Comparison of ENCODE assay signal across 1 cellular context in the genomic region with DNA sequence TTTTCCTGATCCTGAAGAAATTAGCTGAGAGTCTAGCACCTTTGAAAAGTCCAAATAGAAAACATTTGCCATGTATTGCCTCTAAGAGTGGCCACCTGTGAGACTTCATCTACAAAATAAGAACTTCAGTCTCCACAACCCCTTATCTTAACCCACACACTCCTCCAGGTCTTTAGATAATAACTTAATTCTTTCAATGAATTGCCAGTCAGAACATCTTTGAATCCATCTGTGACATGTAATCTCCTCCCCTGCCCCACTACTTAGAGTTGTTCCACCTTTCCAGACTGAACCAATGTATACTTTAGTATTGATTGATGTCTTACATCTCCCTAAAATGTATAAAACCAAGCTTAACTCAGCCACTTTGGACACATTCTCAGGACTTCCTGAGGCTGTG.
TF ChIP-seq lines count a peak whose summit lies in the region.

No MANE protein-coding gene starts in this region.

TF ChIP-seq in K562, 482 proteins besides CTCF, POLR2A, EP300 and RAD21 (continued from another document):
- TF ChIP-seq, protein P1, sequence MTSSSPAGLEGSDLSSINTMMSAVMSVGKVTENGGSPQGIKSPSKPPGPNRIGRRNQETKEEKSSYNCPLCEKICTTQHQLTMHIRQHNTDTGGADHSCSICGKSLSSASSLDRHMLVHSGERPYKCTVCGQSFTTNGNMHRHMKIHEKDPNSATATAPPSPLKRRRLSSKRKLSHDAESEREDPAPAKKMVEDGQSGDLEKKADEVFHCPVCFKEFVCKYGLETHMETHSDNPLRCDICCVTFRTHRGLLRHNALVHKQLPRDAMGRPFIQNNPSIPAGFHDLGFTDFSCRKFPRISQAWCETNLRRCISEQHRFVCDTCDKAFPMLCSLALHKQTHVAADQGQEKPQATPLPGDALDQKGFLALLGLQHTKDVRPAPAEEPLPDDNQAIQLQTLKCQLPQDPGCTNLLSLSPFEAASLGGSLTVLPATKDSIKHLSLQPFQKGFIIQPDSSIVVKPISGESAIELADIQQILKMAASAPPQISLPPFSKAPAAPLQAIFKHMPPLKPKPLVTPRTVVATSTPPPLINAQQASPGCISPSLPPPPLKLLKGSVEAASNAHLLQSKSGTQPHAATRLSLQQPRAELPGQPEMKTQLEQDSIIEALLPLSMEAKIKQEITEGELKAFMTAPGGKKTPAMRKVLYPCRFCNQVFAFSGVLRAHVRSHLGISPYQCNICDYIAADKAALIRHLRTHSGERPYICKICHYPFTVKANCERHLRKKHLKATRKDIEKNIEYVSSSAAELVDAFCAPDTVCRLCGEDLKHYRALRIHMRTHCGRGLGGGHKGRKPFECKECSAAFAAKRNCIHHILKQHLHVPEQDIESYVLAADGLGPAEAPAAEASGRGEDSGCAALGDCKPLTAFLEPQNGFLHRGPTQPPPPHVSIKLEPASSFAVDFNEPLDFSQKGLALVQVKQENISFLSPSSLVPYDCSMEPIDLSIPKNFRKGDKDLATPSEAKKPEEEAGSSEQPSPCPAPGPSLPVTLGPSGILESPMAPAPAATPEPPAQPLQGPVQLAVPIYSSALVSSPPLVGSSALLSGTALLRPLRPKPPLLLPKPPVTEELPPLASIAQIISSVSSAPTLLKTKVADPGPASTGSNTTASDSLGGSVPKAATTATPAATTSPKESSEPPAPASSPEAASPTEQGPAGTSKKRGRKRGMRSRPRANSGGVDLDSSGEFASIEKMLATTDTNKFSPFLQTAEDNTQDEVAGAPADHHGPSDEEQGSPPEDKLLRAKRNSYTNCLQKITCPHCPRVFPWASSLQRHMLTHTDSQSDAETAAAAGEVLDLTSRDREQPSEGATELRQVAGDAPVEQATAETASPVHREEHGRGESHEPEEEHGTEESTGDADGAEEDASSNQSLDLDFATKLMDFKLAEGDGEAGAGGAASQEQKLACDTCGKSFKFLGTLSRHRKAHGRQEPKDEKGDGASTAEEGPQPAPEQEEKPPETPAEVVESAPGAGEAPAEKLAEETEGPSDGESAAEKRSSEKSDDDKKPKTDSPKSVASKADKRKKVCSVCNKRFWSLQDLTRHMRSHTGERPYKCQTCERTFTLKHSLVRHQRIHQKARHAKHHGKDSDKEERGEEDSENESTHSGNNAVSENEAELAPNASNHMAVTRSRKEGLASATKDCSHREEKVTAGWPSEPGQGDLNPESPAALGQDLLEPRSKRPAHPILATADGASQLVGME (CRISPR knock-in tag; IDR thresholded peaks at IDR 0.05) = no peak
- TF ChIP-seq ZNF717 (CRISPR knock-in tag; IDR thresholded peaks at IDR 0.05) = no peak
- TF ChIP-seq JUNB (CRISPR knock-in tag; conservative IDR thresholded peaks at IDR 0.05) = no peak
- no peak for TF ChIP-seq NCOA4 (IDR thresholded peaks at IDR 0.05; ENCODE audit: partially characterized antibody)
- TF ChIP-seq THRA (IDR thresholded peaks at IDR 0.05) = no peak
- TF ChIP-seq TSC22D4 (tag; IDR thresholded peaks at IDR 0.05) = no peak
- TF ChIP-seq, protein P2, sequence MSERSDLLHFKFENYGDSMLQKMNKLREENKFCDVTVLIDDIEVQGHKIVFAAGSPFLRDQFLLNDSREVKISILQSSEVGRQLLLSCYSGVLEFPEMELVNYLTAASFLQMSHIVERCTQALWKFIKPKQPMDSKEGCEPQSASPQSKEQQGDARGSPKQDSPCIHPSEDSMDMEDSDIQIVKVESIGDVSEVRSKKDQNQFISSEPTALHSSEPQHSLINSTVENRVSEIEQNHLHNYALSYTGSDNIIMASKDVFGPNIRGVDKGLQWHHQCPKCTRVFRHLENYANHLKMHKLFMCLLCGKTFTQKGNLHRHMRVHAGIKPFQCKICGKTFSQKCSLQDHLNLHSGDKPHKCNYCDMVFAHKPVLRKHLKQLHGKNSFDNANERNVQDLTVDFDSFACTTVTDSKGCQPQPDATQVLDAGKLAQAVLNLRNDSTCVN (CRISPR knock-in tag; IDR thresholded peaks at IDR 0.05) = no peak
- TF ChIP-seq, protein P3, sequence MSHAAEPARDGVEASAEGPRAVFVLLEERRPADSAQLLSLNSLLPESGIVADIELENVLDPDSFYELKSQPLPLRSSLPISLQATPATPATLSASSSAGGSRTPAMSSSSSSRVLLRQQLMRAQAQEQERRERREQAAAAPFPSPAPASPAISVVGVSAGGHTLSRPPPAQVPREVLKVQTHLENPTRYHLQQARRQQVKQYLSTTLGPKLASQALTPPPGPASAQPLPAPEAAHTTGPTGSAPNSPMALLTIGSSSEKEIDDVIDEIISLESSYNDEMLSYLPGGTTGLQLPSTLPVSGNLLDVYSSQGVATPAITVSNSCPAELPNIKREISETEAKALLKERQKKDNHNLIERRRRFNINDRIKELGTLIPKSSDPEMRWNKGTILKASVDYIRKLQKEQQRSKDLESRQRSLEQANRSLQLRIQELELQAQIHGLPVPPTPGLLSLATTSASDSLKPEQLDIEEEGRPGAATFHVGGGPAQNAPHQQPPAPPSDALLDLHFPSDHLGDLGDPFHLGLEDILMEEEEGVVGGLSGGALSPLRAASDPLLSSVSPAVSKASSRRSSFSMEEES (CRISPR knock-in tag; IDR thresholded peaks at IDR 0.05) = no peak
- TF ChIP-seq, protein P4, sequence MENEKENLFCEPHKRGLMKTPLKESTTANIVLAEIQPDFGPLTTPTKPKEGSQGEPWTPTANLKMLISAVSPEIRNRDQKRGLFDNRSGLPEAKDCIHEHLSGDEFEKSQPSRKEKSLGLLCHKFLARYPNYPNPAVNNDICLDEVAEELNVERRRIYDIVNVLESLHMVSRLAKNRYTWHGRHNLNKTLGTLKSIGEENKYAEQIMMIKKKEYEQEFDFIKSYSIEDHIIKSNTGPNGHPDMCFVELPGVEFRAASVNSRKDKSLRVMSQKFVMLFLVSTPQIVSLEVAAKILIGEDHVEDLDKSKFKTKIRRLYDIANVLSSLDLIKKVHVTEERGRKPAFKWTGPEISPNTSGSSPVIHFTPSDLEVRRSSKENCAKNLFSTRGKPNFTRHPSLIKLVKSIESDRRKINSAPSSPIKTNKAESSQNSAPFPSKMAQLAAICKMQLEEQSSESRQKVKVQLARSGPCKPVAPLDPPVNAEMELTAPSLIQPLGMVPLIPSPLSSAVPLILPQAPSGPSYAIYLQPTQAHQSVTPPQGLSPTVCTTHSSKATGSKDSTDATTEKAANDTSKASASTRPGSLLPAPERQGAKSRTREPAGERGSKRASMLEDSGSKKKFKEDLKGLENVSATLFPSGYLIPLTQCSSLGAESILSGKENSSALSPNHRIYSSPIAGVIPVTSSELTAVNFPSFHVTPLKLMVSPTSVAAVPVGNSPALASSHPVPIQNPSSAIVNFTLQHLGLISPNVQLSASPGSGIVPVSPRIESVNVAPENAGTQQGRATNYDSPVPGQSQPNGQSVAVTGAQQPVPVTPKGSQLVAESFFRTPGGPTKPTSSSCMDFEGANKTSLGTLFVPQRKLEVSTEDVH (IDR thresholded peaks at IDR 0.05; ENCODE audit: low read depth, partially characterized antibody) = no peak
- TF ChIP-seq ZBTB8A (IDR thresholded peaks at IDR 0.05; ENCODE audit: partially characterized antibody) = no peak
- TF ChIP-seq CBX8 (IDR thresholded peaks at IDR 0.05; ENCODE audit: borderline replicate concordance, extremely low read depth, low read depth, low read length, poor library complexity, severe bottlenecking) = no peak
- TF ChIP-seq, protein P5, sequence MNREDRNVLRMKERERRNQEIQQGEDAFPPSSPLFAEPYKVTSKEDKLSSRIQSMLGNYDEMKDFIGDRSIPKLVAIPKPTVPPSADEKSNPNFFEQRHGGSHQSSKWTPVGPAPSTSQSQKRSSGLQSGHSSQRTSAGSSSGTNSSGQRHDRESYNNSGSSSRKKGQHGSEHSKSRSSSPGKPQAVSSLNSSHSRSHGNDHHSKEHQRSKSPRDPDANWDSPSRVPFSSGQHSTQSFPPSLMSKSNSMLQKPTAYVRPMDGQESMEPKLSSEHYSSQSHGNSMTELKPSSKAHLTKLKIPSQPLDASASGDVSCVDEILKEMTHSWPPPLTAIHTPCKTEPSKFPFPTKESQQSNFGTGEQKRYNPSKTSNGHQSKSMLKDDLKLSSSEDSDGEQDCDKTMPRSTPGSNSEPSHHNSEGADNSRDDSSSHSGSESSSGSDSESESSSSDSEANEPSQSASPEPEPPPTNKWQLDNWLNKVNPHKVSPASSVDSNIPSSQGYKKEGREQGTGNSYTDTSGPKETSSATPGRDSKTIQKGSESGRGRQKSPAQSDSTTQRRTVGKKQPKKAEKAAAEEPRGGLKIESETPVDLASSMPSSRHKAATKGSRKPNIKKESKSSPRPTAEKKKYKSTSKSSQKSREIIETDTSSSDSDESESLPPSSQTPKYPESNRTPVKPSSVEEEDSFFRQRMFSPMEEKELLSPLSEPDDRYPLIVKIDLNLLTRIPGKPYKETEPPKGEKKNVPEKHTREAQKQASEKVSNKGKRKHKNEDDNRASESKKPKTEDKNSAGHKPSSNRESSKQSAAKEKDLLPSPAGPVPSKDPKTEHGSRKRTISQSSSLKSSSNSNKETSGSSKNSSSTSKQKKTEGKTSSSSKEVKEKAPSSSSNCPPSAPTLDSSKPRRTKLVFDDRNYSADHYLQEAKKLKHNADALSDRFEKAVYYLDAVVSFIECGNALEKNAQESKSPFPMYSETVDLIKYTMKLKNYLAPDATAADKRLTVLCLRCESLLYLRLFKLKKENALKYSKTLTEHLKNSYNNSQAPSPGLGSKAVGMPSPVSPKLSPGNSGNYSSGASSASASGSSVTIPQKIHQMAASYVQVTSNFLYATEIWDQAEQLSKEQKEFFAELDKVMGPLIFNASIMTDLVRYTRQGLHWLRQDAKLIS (CRISPR knock-in tag; IDR thresholded peaks at IDR 0.05) = no peak
- TF ChIP-seq ZNF121 (CRISPR knock-in tag; conservative IDR thresholded peaks at IDR 0.05) = no peak
- no peak for TF ChIP-seq TAF15 (IDR thresholded peaks at IDR 0.05; ENCODE audit: low read depth, low read length)
- peak; percentile 92 for TF ChIP-seq ARID1B (IDR thresholded peaks at IDR 0.05)
- TF ChIP-seq IFI16 (CRISPR knock-in tag; IDR thresholded peaks at IDR 0.05) = no peak
- no peak for TF ChIP-seq ETV1 (tag; conservative IDR thresholded peaks at IDR 0.05; ENCODE audit: low read depth)
- TF ChIP-seq USF1 (CRISPR knock-in tag; IDR thresholded peaks at IDR 0.05) = no peak
